24 cellular contexts compared by ENCODE assay signal in genomic region chr5:3489221-3489620, GRCh38.
"Had no signal": no experiment of that assay in that cellular context is flagged by ENCODE, and none has a peak within 500 bp of the region (broad histone marks: within the 10 kb centered on the region; RNA-seq: fewer than 3 reads in every experiment).

No MANE protein-coding gene starts in this region.

- H3K27ac Mint-ChIP-seq: activated CD4-positive, alpha-beta T cell treated with anti-CD3 and anti-CD28 coated beads for 36 hours; activated CD8-positive, alpha-beta memory T cell treated with anti-CD3 and anti-CD28 coated beads, Interleukin-2, amount 10 ng/mL, durations not matched to agents 7 days and 5 days; activated CD8-positive, alpha-beta T cell treated with anti-CD3 and anti-CD28 coated beads, Interleukin-2, amount 10 ng/mL, durations not matched to agents 7 days and 5 days; activated naive CD4-positive, alpha-beta T cell treated with anti-CD3 and anti-CD28 coated beads, Interleukin-2, amount 50 U/mL, for 72 hours; activated T-helper 2 cell treated with anti-CD3 and anti-CD28 coated beads, Interferon-gamma antibody, Interleukin-2, Interleukin-4, amounts not matched to agents 10 μg/mL and 5 μg/mL and 100 μg/mL, durations not matched to agents 14 hours and 24 hours and 36 hours; dendritic cell treated with granulocyte-macrophage colony-stimulating factor and Interleukin-4, amounts not matched to agents 40 ng/mL and 50 ng/mL, for 4 days; memory B cell; naive thymus-derived CD8-positive, alpha-beta T cell; T-helper 2 cell treated with Interferon-gamma antibody and Interleukin-4, amounts not matched to agents 5 μg/mL and 100 μg/mL, for 36 hours had no signal

- ATAC-seq: activated CD4-positive, alpha-beta T cell treated with anti-CD3 and anti-CD28 coated beads for 36 hours; activated CD8-positive, alpha-beta memory T cell treated with anti-CD3 and anti-CD28 coated beads, Interleukin-2, amount 10 ng/mL, durations not matched to agents 7 days and 5 days; activated CD8-positive, alpha-beta T cell treated with anti-CD3 and anti-CD28 coated beads, Interleukin-2, amount 10 ng/mL, durations not matched to agents 7 days and 5 days; activated naive CD4-positive, alpha-beta T cell treated with anti-CD3 and anti-CD28 coated beads, Interleukin-2, amount 50 U/mL, for 72 hours; foreskin keratinocyte; left lobe of liver; naive thymus-derived CD8-positive, alpha-beta T cell; right cardiac atrium; upper lobe of right lung had no signal

- DNase-seq: activated CD4-positive, alpha-beta T cell treated with anti-CD3 and anti-CD28 coated beads for 36 hours; activated CD4-positive, CD25-positive, alpha-beta regulatory T cell; activated CD8-positive, alpha-beta memory T cell treated with anti-CD3 and anti-CD28 coated beads, Interleukin-2, amount 10 ng/mL, durations not matched to agents 7 days and 5 days; activated CD8-positive, alpha-beta T cell treated with anti-CD3 and anti-CD28 coated beads, Interleukin-2, amount 10 ng/mL, durations not matched to agents 7 days and 5 days; activated naive CD4-positive, alpha-beta T cell; activated T-cell treated with anti-CD3 and anti-CD28 coated beads, Interleukin-2, amount 50 U/mL, for 48 hours; foreskin keratinocyte; kidney glomerular epithelial cell; midbrain; naive thymus-derived CD8-positive, alpha-beta T cell; occipital lobe; right cardiac atrium; stimulated activated CD4-positive, alpha-beta T cell treated with anti-CD3 and anti-CD28 coated beads, Interleukin-15, amount 100 ng/mL, for 24 hours; stimulated activated CD4-positive, alpha-beta T cell treated with anti-CD3 and anti-CD28 coated beads, Interleukin-2, amount 100 ng/mL, for 24 hours; stimulated activated naive CD4-positive, alpha-beta T cell; tibial artery; upper lobe of right lung had no signal

- H3K4me1 Mint-ChIP-seq: activated CD4-positive, alpha-beta T cell treated with anti-CD3 and anti-CD28 coated beads for 36 hours; activated CD8-positive, alpha-beta memory T cell treated with anti-CD3 and anti-CD28 coated beads, Interleukin-2, amount 10 ng/mL, durations not matched to agents 7 days and 5 days; central memory CD8-positive, alpha-beta T cell; memory B cell; naive thymus-derived CD8-positive, alpha-beta T cell had no signal

- H3K36me3 Mint-ChIP-seq: activated naive CD4-positive, alpha-beta T cell treated with anti-CD3 and anti-CD28 coated beads, Interleukin-2, amount 50 U/mL, for 72 hours; memory B cell; naive thymus-derived CD8-positive, alpha-beta T cell had no signal

- H3K4me3 Mint-ChIP-seq: activated CD4-positive, alpha-beta T cell treated with anti-CD3 and anti-CD28 coated beads for 36 hours; activated CD8-positive, alpha-beta memory T cell treated with anti-CD3 and anti-CD28 coated beads, Interleukin-2, amount 10 ng/mL, durations not matched to agents 7 days and 5 days; activated CD8-positive, alpha-beta T cell treated with anti-CD3 and anti-CD28 coated beads, Interleukin-2, amount 10 ng/mL, durations not matched to agents 7 days and 5 days; central memory CD8-positive, alpha-beta T cell; dendritic cell treated with granulocyte-macrophage colony-stimulating factor and Interleukin-4, amounts not matched to agents 40 ng/mL and 50 ng/mL, for 4 days; memory B cell; naive thymus-derived CD8-positive, alpha-beta T cell; T-helper 2 cell treated with Interferon-gamma antibody and Interleukin-4, amounts not matched to agents 5 μg/mL and 100 μg/mL, for 36 hours had no signal

- H3K27me3 Mint-ChIP-seq: activated CD4-positive, alpha-beta T cell treated with anti-CD3 and anti-CD28 coated beads for 36 hours; activated CD8-positive, alpha-beta memory T cell treated with anti-CD3 and anti-CD28 coated beads, Interleukin-2, amount 10 ng/mL, durations not matched to agents 7 days and 5 days; central memory CD8-positive, alpha-beta T cell; dendritic cell treated with granulocyte-macrophage colony-stimulating factor and Interleukin-4, amounts not matched to agents 40 ng/mL and 50 ng/mL, for 4 days; memory B cell had no signal
